ENCODE assay signal across 8 cellular contexts in the genomic region with DNA sequence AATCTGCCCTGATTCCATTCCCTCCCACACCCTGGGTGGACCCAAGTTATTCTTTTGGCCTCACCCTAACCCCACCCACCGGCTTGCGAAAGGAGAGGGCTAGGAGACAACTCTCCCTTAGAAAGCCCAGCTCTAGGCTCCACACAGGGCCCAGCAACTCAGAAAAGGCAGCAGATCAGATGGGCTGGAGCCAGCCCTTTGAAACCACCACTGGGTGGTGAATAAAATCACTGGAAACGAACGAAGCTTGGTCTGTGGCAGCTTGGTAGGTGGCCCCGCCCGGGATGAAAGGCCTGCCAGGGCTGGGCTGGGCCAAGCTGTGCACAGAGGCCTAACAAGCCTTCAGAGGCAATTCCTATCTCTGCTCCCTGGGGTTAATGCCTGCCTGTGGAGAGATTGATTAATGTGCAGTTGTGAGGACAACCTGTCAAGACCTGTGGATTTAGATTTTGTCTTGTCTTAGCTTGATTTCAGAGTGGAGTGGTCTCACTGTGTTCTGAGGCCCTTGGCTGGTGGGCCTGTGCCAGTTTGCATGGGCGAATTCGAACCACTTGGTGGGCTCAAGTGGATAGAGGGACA. TPM values are rescaled to one million over a fixed set of nuclear protein-coding genes. Genes with fewer than 3 reads are reported as not detected.
DNase-seq lines count a peak whose midpoint lies in the region; ATAC-seq, FAIRE-seq and TF ChIP-seq lines count a peak whose summit lies in the region.

No MANE protein-coding gene starts in this region.

- no peaks in the 10 kb centered on the region for H3K27me3 Mint-ChIP-seq in CD4-positive, alpha-beta T cell

- no peak for FAIRE-seq in pancreas (lab: Jason Lieb, UNC)

- no peaks in the 10 kb centered on the region for H3K9me3 Mint-ChIP-seq in CD4-positive, alpha-beta T cell

- TF ChIP-seq EP300 in esophagus muscularis mucosa (IDR thresholded peaks at IDR 0.05) = no peak

- H3K4me3 Mint-ChIP-seq in CD4-positive, alpha-beta T cell = no peak overlapping the region

- POLR2A ChIA-PET in CD4-positive, alpha-beta T cell (lab: Charles Lee) = interaction anchor here (1.1 to 4.5 kb wide), 6 partner anchors 13 to 214 kb away, joined by 3 to 16 read pairs (median 3); a partner anchor contains a TSS
- POLR2A ChIA-PET in PC-9 (lab: Charles Lee; ENCODE audit: unreplicated experiment) = interaction anchor here (0.6 kb wide), 1 partner anchor 41 kb away, joined by 9 read pairs; no protein-coding TSS in a partner anchor

- intact Hi-C loops in CD4-positive, alpha-beta T cell (cut with DNase I, micrococcal nuclease) = loop anchor here in 1 of 2 experiments (5.0 kb wide), 1 partner anchor 186 kb away; no protein-coding TSS in a partner anchor
- intact Hi-C loops in PC-9 (cut with micrococcal nuclease; ENCODE audit: unreplicated experiment) (loop anchor here (1.0 to 5.0 kb wide), 2 partner anchors 39 to 179 kb away; no protein-coding TSS in a partner anchor), esophagus muscularis mucosa (cut with DNase I) (no loop called here), pancreas (cut with DNase I) (no loop called here)

- no peak for ATAC-seq in CD4-positive, alpha-beta T cell (ENCODE audit: poor library complexity)
- peak; percentile 42 to 69 (median 67) for ATAC-seq in pancreas
- ATAC-seq in GM21717 (IDR thresholded peaks at IDR 0.05; ENCODE audit: unreplicated experiment) = no peak
- no peak for ATAC-seq in HG03520 (IDR thresholded peaks at IDR 0.05; ENCODE audit: unreplicated experiment)

- peak overlapping the region; percentile 61 for H3K27ac Mint-ChIP-seq in CD4-positive, alpha-beta T cell

- H3K9me2 ChIP-seq in PC-9 (ENCODE audit: insufficient read depth) = no peaks in the 10 kb centered on the region

- no peaks in the 10 kb centered on the region for H3K36me3 ChIP-seq in PC-9 (ENCODE audit: low read depth)
- no peaks in the 10 kb centered on the region for H3K36me3 ChIP-seq in esophagus muscularis mucosa
- no peaks in the 10 kb centered on the region for H3K36me3 ChIP-seq in pancreas

- no peaks in the 10 kb centered on the region for H3K36me3 Mint-ChIP-seq in CD4-positive, alpha-beta T cell (ENCODE audit: low read depth)

- DNase-seq in CD4-positive, alpha-beta T cell = peak in 1 of 10 experiments; percentile 15
- DNase-seq in PC-9 = peak; percentile 66 to 74
- no peak for DNase-seq in esophagus muscularis mucosa (ENCODE audit: extremely low spot score)
- peak in 1 of 6 donors; percentile 41 for DNase-seq in pancreas
- no peak for DNase-seq in stimulated activated CD4-positive, alpha-beta T cell treated with anti-CD3 and anti-CD28 coated beads, Interleukin-2, amount 100 ng/mL, for 48 hours
- DNase-seq in globus pallidus (ENCODE audit: low spot score) = no peak

- H3K9me3 ChIP-seq in CD4-positive, alpha-beta T cell (ENCODE audit: control insufficient read depth, low read length) = no peaks in the 10 kb centered on the region
- H3K9me3 ChIP-seq in PC-9 (ENCODE audit: insufficient read depth, low read depth) (no peaks in the 10 kb centered on the region), esophagus muscularis mucosa (no peaks in the 10 kb centered on the region), pancreas (no peaks in the 10 kb centered on the region)

- peak overlapping the region; percentile 40 for H3K4me2 ChIP-seq in PC-9

- CTCF ChIA-PET in CD4-positive, alpha-beta T cell (lab: Charles Lee) = interaction anchor here (0.8 to 3.4 kb wide), 4 partner anchors 9 to 306 kb away, joined by 3 to 23 read pairs (median 8); no protein-coding TSS in a partner anchor
- CTCF ChIA-PET in PC-9 (lab: Charles Lee) = interaction anchor here (1.4 kb wide), 1 partner anchor 23 kb away, joined by 3 read pairs; no protein-coding TSS in a partner anchor

- TSS peak; percentile 79 for BruUV-seq in PC-9 (replicated peaks; lab: Mats Ljungman, UMichigan)

- H3K4me3 ChIP-seq in PC-9 (no peak overlapping the region), esophagus muscularis mucosa (no peak overlapping the region), pancreas (no peak overlapping the region)

- no peak overlapping the region for H3K27ac ChIP-seq in CD4-positive, alpha-beta T cell (ENCODE audit: low read depth, low read length)
- H3K27ac ChIP-seq in PC-9 (peak overlapping the region; percentile 63), esophagus muscularis mucosa (replicated peaks in 1 of 4) (peak overlapping the region; percentile 45 to 69 (median 58)), pancreas (peak overlapping the region in 2 of 4 donors; percentile 37 to 48)

- 74% methylated on average over 6 of the region's 8 CpGs for WGBS in esophagus muscularis mucosa
- WGBS in pancreas, 2 donors = 57 to 58% methylated on average over 8 of the region's 8 CpGs

- peaks cover 30% of the 10 kb centered on the region; the same call in 1 of the 2 replicates for H3F3A ChIP-seq in PC-9 (ENCODE audit: insufficient read depth, low read depth)

- TF ChIP-seq POLR2A in esophagus muscularis mucosa (IDR thresholded peaks at IDR 0.05; ENCODE audit: low read depth) = no peak

- no peaks in the 10 kb centered on the region for H3K27me3 ChIP-seq in CD4-positive, alpha-beta T cell (ENCODE audit: control insufficient read depth, insufficient read depth, low read length)
- H3K27me3 ChIP-seq in PC-9 (ENCODE audit: insufficient read depth, low read depth) = no peaks in the 10 kb centered on the region
- no peaks in the 10 kb centered on the region for H3K27me3 ChIP-seq in esophagus muscularis mucosa
- H3K27me3 ChIP-seq in pancreas = no peaks in the 10 kb centered on the region

- no peak overlapping the region for H2AFZ ChIP-seq in PC-9

- TF ChIP-seq CTCF in CD4-positive, alpha-beta T cell (IDR thresholded peaks at IDR 0.05) = no peak
- TF ChIP-seq CTCF in PC-9 (conservative IDR thresholded peaks at IDR 0.05) = no peak
- TF ChIP-seq CTCF in esophagus muscularis mucosa (IDR thresholded peaks at IDR 0.05) = no peak
- no peak for TF ChIP-seq CTCF in pancreas (IDR thresholded peaks at IDR 0.05)

- peaks cover 45% of the 10 kb centered on the region for H3K4me1 Mint-ChIP-seq in CD4-positive, alpha-beta T cell (ENCODE audit: low read depth)

- H3K79me2 ChIP-seq in PC-9 (ENCODE audit: low read depth) = no peaks in the 10 kb centered on the region

- peaks cover 71% of the 10 kb centered on the region for H3K4me1 ChIP-seq in PC-9 (replicated peaks; ENCODE audit: insufficient read depth)
- H3K4me1 ChIP-seq in esophagus muscularis mucosa = peaks cover 11 to 35% (median 23%) of the 10 kb centered on the region in 4 donors
- peaks cover 0 to 20% (median 0%) of the 10 kb centered on the region in 3 donors for H3K4me1 ChIP-seq in pancreas

- H4K20me1 ChIP-seq in PC-9 (ENCODE audit: insufficient read depth) = no peaks in the 10 kb centered on the region

RNA-seq across cellular contexts. Expression of a gene that starts 38.8 kb away (rescaled TPM):
- total RNA-seq in CD4-positive, alpha-beta T cell = 100 to 1,000 TPM; 167 to 182 TPM
- 45.5 and 51.2 TPM in 2 replicates for total RNA-seq in PC-9 (2021)
- 100 to 1,000 TPM in 1 of 4 donors, 10 to 100 TPM in 2, 1 to 10 TPM in 1; 8.3 to 170 (median 19.4) TPM for total RNA-seq in esophagus muscularis mucosa
- 10 to 100 TPM; 19.3 to 66.7 (median 38.1) TPM for total RNA-seq in pancreas
- polyA plus RNA-seq in pancreas = 10 to 100 TPM; 23.6 to 41.9 TPM

Comparison
In these comparisons a context has a peak if more than half of its experiments do, and no peak if none do; other contexts are left out.
1. ATAC-seq: peak in pancreas (4 of 4); none in CD4-positive, alpha-beta T cell (single experiment), GM21717 (single experiment) and HG03520 (single experiment).
2. DNase-seq: peak in PC-9 (2 of 2); none in esophagus muscularis mucosa (single experiment), stimulated activated CD4-positive, alpha-beta T cell treated with anti-CD3 and anti-CD28 coated beads, Interleukin-2, amount 100 ng/mL, for 48 hours (0 of 2) and globus pallidus (single experiment).